ENCODE assay signal across 18 cellular contexts in the genomic region with DNA sequence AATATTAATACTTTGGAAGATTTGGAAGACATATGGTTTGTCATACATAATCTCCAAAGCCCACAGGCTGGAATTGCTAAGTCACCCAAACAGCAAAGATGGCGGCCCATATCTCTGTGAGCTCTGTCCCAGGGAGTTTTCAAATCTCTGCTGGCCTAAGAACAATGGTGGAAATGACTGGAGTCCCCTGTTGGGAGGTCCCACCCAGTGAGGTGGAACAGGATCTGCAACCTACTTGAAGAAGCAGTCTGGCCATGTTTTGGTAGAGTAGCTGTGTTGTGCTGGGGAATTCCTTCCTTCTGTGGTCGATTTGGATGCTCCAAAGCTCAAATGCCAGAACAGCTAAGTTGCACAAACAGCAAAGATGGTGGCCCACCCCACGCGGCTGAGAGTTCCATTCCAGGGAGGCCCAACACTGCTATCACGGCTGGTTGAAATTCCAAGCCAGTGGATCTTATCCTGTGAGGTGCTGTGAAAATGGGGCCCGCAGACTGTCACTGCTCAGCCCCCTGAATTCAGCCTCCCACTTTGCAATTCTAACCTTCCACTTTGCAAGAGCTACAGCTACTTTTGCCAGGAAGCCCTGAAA. TPM values are rescaled to one million over a fixed set of nuclear protein-coding genes. Genes with fewer than 3 reads are reported as not detected.
"Had no signal": no experiment of that assay in that cellular context is flagged by ENCODE, and none has a peak within 500 bp of the region (broad histone marks: within the 10 kb centered on the region; RNA-seq: fewer than 3 reads in every experiment).

No MANE protein-coding gene starts in this region.

- H3K4me3 ChIP-seq: cardiac muscle cell, dorsolateral prefrontal cortex, left lung, prostate gland, transverse colon had no signal

- H3K27ac ChIP-seq: cardiac muscle cell, dorsolateral prefrontal cortex, foreskin keratinocyte, left lung, prostate gland, transverse colon had no signal

- H3K9me3 ChIP-seq: prostate gland, transverse colon had no signal

- H3K36me3 ChIP-seq: cardiac muscle cell, left lung, prostate gland, transverse colon had no signal

- H3K27me3 ChIP-seq: cardiac muscle cell, foreskin keratinocyte, left lung, transverse colon had no signal

- DNase-seq: activated B cell treated with CpG ODN at 0.5 μM for 24 hours; activated CD4-positive, alpha-beta memory T cell treated with anti-CD3 and anti-CD28 coated beads for 36 hours; activated CD4-positive, alpha-beta T cell treated with anti-CD3 and anti-CD28 coated beads for 4 hours; activated T-cell treated with anti-CD3 and anti-CD28 coated beads for 4 hours; dorsolateral prefrontal cortex; hypothalamus; islet precursor cell; left lung; naive B cell; right cardiac atrium; small intestine; stimulated activated CD4-positive, alpha-beta T cell treated with anti-CD3 and anti-CD28 coated beads, Interleukin-15, amount 100 ng/mL, for 24 hours; stimulated activated CD4-positive, alpha-beta T cell treated with anti-CD3 and anti-CD28 coated beads, Interleukin-2, amount 100 ng/mL, for 48 hours; transverse colon had no signal

- ATAC-seq: left lung, right cardiac atrium had no signal

- H3K4me1 ChIP-seq: left lung, prostate gland had no signal

RNA-seq across cellular contexts. Expression of gene UGT2B7, which starts 3.2 kb away (rescaled TPM):
- total RNA-seq: activated B cell treated with CpG ODN at 0.5 μM for 24 hours; activated CD4-positive, alpha-beta memory T cell treated with anti-CD3 and anti-CD28 coated beads for 36 hours; cardiac muscle cell; dorsolateral prefrontal cortex; foreskin keratinocyte; lung microvascular endothelial cell; prostate gland; right cardiac atrium had no signal
- polyA plus RNA-seq: cardiac muscle cell, right cardiac atrium had no signal
